Comparison of ENCODE assay signal across 7 cellular contexts in the genomic region with DNA sequence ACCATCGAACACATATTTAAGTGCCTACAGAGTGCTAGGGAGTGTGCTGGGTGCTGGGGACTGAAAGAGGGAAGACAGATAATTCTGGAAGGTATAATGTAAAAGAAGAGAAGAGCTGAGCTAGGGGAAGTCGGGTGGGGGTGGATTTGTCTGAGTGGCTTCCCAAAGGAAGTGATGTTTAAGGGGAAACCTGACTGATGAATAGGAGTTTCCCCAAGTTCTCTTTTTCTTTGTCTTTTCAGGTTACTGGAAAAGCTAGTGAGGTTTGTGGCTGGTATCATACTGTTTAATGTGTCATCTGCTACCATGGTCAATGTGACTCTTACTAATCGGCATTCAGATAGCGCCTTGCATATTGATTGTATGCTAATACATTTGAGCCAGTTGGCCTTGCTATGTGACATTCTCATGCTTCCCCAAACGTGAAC.
DNase-seq lines count a peak whose midpoint lies in the region; ATAC-seq and TF ChIP-seq lines count a peak whose summit lies in the region.

No MANE protein-coding gene starts in this region.

- H4K20me1 ChIP-seq in smooth muscle cell (ENCODE audit: low read depth), result peaks cover 7% of the 10 kb centered on the region

- ATAC-seq in GM19025 (IDR thresholded peaks at IDR 0.05; ENCODE audit: low read depth, unreplicated experiment) (peak; percentile 67), HG02678 (IDR thresholded peaks at IDR 0.05; ENCODE audit: unreplicated experiment) (peak; percentile 85)

- H3F3A ChIP-seq in smooth muscle cell (ENCODE audit: low read depth), result no peaks in the 10 kb centered on the region

- H3K36me3 ChIP-seq in smooth muscle cell (ENCODE audit: low read depth), result no peaks in the 10 kb centered on the region
- no peaks in the 10 kb centered on the region for H3K36me3 ChIP-seq in prostate gland

- no peak for TF ChIP-seq POLR2A in prostate gland (IDR thresholded peaks at IDR 0.05)

- intact Hi-C loops in prostate gland (cut with DNase I), result no loop called here

- H3K4me3 ChIP-seq in smooth muscle cell (no peak overlapping the region), prostate gland (no peak overlapping the region)

- H3K4me1 ChIP-seq in smooth muscle cell (ENCODE audit: low read depth) (peaks cover 3% of the 10 kb centered on the region), prostate gland (replicated peaks) (no peaks in the 10 kb centered on the region)

- no peak overlapping the region for H2AFZ ChIP-seq in smooth muscle cell (ENCODE audit: low read depth)

- TF ChIP-seq CTCF in smooth muscle cell (IDR thresholded peaks at IDR 0.05; ENCODE audit: borderline replicate concordance, insufficient read depth, poor library complexity, severe bottlenecking) (no peak), prostate gland (IDR thresholded peaks at IDR 0.05) (no peak)

- peak; percentile 35 to 52 for DNase-seq in activated CD4-positive, alpha-beta T cell treated with anti-CD3 and anti-CD28 coated beads, Interleukin-2, amount 50 U/mL, for 4 hours
- DNase-seq in smooth muscle cell (lab: John Stamatoyannopoulos, UW; ENCODE audit: unreplicated experiment), result no peak
- no peak for DNase-seq in prostate gland (ENCODE audit: low spot score)
- no peak for DNase-seq in hippocampal formation (lab: John Stamatoyannopoulos, UW)
- no peak for DNase-seq in NK-92 treated with Interleukin-12 subunit alpha and Interleukin-12 subunit beta, amount 100 ng/mL, for 24 hours (lab: John Stamatoyannopoulos, UW)

- H3K4me2 ChIP-seq in smooth muscle cell, result peak overlapping the region; percentile 36

- WGBS in smooth muscle cell (ENCODE audit: low lambda C conversion rate), result 75% methylated on average over 5 of the region's 5 CpGs
- WGBS in prostate gland, result 82% methylated on average over 5 of the region's 5 CpGs

- H3K79me2 ChIP-seq in smooth muscle cell (ENCODE audit: low read depth), result peaks cover 52% of the 10 kb centered on the region

- H3K27me3 ChIP-seq in smooth muscle cell (ENCODE audit: low read depth) (no peaks in the 10 kb centered on the region), prostate gland (replicated peaks; ENCODE audit: insufficient read depth) (no peaks in the 10 kb centered on the region)

- H3K9me3 ChIP-seq in smooth muscle cell (replicated peaks; ENCODE audit: low read depth) (no peaks in the 10 kb centered on the region), prostate gland (no peaks in the 10 kb centered on the region)

- peak overlapping the region; percentile 65 for H3K27ac ChIP-seq in smooth muscle cell (ENCODE audit: low read depth)
- H3K27ac ChIP-seq in prostate gland, result no peak overlapping the region

- H3K9ac ChIP-seq in smooth muscle cell (ENCODE audit: low read depth), result peak overlapping the region; percentile 5

Comparison
In these comparisons a context has a peak if more than half of its experiments do, and no peak if none do; other contexts are left out.
1. DNase-seq: peak in activated CD4-positive, alpha-beta T cell treated with anti-CD3 and anti-CD28 coated beads, Interleukin-2, amount 50 U/mL, for 4 hours (2 of 2); none in smooth muscle cell (single experiment), prostate gland (single experiment), hippocampal formation (0 of 2) and NK-92 treated with Interleukin-12 subunit alpha and Interleukin-12 subunit beta, amount 100 ng/mL, for 24 hours (single experiment).